ENCODE assay signal across 21 cellular contexts in the genomic region with DNA sequence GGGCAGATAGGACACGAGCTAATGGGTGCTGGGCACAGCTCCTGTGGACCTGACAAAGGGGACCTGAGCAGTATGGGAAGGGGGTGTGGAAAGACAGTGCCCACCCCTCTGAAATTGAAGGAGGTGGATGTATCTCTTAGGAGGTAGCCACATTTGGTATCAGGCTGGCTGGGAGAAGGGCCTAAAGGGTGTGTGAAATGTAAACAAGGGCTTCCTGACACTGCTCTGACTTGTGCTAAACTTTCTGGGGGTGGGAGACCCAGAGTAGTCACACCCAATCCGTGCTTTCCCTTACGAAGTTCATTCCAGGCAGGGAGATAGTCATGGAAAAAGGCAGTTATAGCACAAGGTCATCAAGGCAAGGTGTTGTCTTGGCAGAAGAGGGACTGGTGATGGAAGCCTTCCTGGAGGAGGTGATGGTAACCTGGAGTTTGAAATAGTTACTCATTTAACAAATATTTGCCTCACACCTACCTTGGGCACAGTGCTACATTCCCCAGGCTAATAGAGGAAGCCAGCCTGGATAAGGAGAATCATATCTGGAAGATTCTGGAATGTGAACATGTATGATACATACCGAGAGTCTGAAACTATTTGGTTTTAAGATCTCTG. TPM values are rescaled to one million over a fixed set of nuclear protein-coding genes. Genes with fewer than 3 reads are reported as not detected.
DNase-seq lines count a peak whose midpoint lies in the region; ATAC-seq, FAIRE-seq and TF ChIP-seq lines count a peak whose summit lies in the region.
"Had no signal": no experiment of that assay in that cellular context is flagged by ENCODE, and none has a peak within 500 bp of the region (broad histone marks: within the 10 kb centered on the region; RNA-seq: fewer than 3 reads in every experiment).

No MANE protein-coding gene starts in this region.

- H3K9me3 ChIP-seq in A549 = no peaks in the 10 kb centered on the region
- H3K9me3 ChIP-seq in IMR-90 (ENCODE audit: control insufficient read depth, insufficient read depth, low read length) = no peaks in the 10 kb centered on the region
- H3K9me3 ChIP-seq in mucosa of descending colon = no peaks in the 10 kb centered on the region
- H3K9me3 ChIP-seq: BLaER1 treated with 17β-estradiol and CSF1 and Interleukin-3, amounts not matched to agents 10 nM and 100 nM had no signal

- H3K27me3 Mint-ChIP-seq in endothelial cell (ENCODE audit: unreplicated experiment) = peaks cover 6% of the 10 kb centered on the region
- H3K27me3 Mint-ChIP-seq: CD8-positive, alpha-beta memory T cell had no signal

- no peaks in the 10 kb centered on the region for H3K27me3 ChIP-seq in IMR-90 (ENCODE audit: control insufficient read depth, insufficient read depth, low read length)
- H3K27me3 ChIP-seq: BLaER1 treated with 17β-estradiol and CSF1 and Interleukin-3, amounts not matched to agents 10 nM and 100 nM had no signal

- no peaks in the 10 kb centered on the region for H3K9me3 Mint-ChIP-seq in endothelial cell (ENCODE audit: unreplicated experiment)
- H3K9me3 Mint-ChIP-seq: CD8-positive, alpha-beta memory T cell had no signal

- peaks cover 28% of the 10 kb centered on the region for H3K9me1 ChIP-seq in IMR-90 (ENCODE audit: insufficient read depth, low read length)

- H3K36me3 ChIP-seq in IMR-90 (ENCODE audit: control insufficient read depth, insufficient read depth, low read length) (peaks cover 35% of the 10 kb centered on the region), mucosa of descending colon (ENCODE audit: low read depth) (no peaks in the 10 kb centered on the region)

- peak overlapping the region; percentile 12; the same call in 1 of the 2 replicates for H3K23ac ChIP-seq in IMR-90 (ENCODE audit: low read depth, low read length)

- H3K4me3 ChIP-seq in A549 (no peak overlapping the region), IMR-90 (ENCODE audit: insufficient read depth, low read depth, low read length) (no peak overlapping the region), mucosa of descending colon (no peak overlapping the region)
- H3K4me3 ChIP-seq: BLaER1 treated with 17β-estradiol and CSF1 and Interleukin-3, amounts not matched to agents 10 nM and 100 nM had no signal

- DNase-seq in A549 (ENCODE audit: low read depth in 1 of 2, low spot score in 1 of 2) (no peak), IMR-90 (no peak), endothelial cell (ENCODE audit: low spot score) (no peak), mucosa of descending colon (no peak), Kasumi-1 (lab: John Stamatoyannopoulos, UW) (no peak)
- DNase-seq: CD8-positive, alpha-beta memory T cell; DMS79 treated with DMSO at 0.1 percent for 48 hours; KBM-7; NCI-H1436 treated with DMSO at 0.1 percent for 48 hours; NCI-H2029 treated with DMSO at 0.1 percent for 48 hours; NCI-H2171 treated with DMSO at 0.1 percent for 48 hours; NCI-H748 treated with DMSO at 0.1 percent for 48 hours; SHP77 had no signal

- FAIRE-seq in A549 (lab: Jason Lieb, UNC) = no peak
- FAIRE-seq: A204.1, GM18507, H1 had no signal

- peak overlapping the region; percentile 50 for H3K4me3 Mint-ChIP-seq in endothelial cell (ENCODE audit: unreplicated experiment)

- no peak overlapping the region for H2BK20ac ChIP-seq in IMR-90 (ENCODE audit: low read depth, low read length)

- no peak overlapping the region for H4K5ac ChIP-seq in IMR-90 (ENCODE audit: low read depth, low read length)

- peaks cover 4% of the 10 kb centered on the region for H3K4me1 Mint-ChIP-seq in endothelial cell (ENCODE audit: unreplicated experiment)

- H3K4ac ChIP-seq in IMR-90 (ENCODE audit: low read depth, low read length) = no peak overlapping the region

- H3K9ac ChIP-seq in IMR-90 (ENCODE audit: low read depth, low read length) = no peak overlapping the region
- H3K9ac ChIP-seq: BLaER1 treated with 17β-estradiol and CSF1 and Interleukin-3, amounts not matched to agents 10 nM and 100 nM had no signal

- no peak overlapping the region for H2AK9ac ChIP-seq in IMR-90 (replicated peaks; ENCODE audit: low read depth, low read length, poor library complexity)

- dilution Hi-C loops in IMR-90 (cut with HindIII; ENCODE audit: low sequenced_read_pairs, unreplicated experiment) = no loop called here

- H3K27ac ChIP-seq in A549 (no peak overlapping the region), IMR-90 (ENCODE audit: insufficient read depth, low read length) (no peak overlapping the region)
- H3K27ac ChIP-seq: BLaER1 treated with 17β-estradiol and CSF1 and Interleukin-3, amounts not matched to agents 10 nM and 100 nM; HL-60 had no signal

- peaks cover 32% of the 10 kb centered on the region for H3K4me1 ChIP-seq in A549
- H3K4me1 ChIP-seq in IMR-90 (ENCODE audit: control insufficient read depth, insufficient read depth, low read length) = peaks cover 15% of the 10 kb centered on the region
- H3K4me1 ChIP-seq in mucosa of descending colon (ENCODE audit: low read depth) = peaks cover 17% of the 10 kb centered on the region

- peaks cover 21% of the 10 kb centered on the region for H3K36me3 Mint-ChIP-seq in endothelial cell (ENCODE audit: low read depth, unreplicated experiment)
- H3K36me3 Mint-ChIP-seq: CD8-positive, alpha-beta memory T cell had no signal

- H3K18ac ChIP-seq in IMR-90 (ENCODE audit: low read depth, low read length) = no peak overlapping the region

- H3K56ac ChIP-seq in IMR-90 (ENCODE audit: extremely low read depth, insufficient read depth, low read length) = no peak overlapping the region

- no peak overlapping the region for H2BK5ac ChIP-seq in IMR-90 (ENCODE audit: low read depth, low read length, poor library complexity, severe bottlenecking)

- POLR2A ChIA-PET in A549 (lab: Yijun Ruan, JAX) (no interaction called here), IMR-90 (lab: Charles Lee; ENCODE audit: unreplicated experiment) (no interaction called here)

- TF ChIP-seq POLR2A in A549 (IDR thresholded peaks at IDR 0.05; ENCODE audit: low read length) (no peak), IMR-90 (IDR thresholded peaks at IDR 0.05; ENCODE audit: low read depth, low read length) (no peak)

- intact Hi-C loops in IMR-90 (cut with micrococcal nuclease) = no loop called here
- intact Hi-C loops in mucosa of descending colon (cut with DNase I, micrococcal nuclease) = no loop called here

- H3K79me1 ChIP-seq in IMR-90 (ENCODE audit: low read depth in 1 of 2, low read length in 2 of 2) = peaks cover 15 to 41% of the 10 kb centered on the region in 2 experiments

- no peak overlapping the region for H4K91ac ChIP-seq in IMR-90 (ENCODE audit: insufficient read depth, low read depth, low read length)

- no peak overlapping the region for H3K4me2 ChIP-seq in A549
- no peak overlapping the region for H3K4me2 ChIP-seq in IMR-90 (ENCODE audit: low read depth, low read length)
- H3K4me2 ChIP-seq: BLaER1 treated with 17β-estradiol and CSF1 and Interleukin-3, amounts not matched to agents 10 nM and 100 nM had no signal

- no peak for TF ChIP-seq RAD21 in A549 (conservative IDR thresholded peaks at IDR 0.05 in 1 of 2, IDR thresholded peaks at IDR 0.05 in 1 of 2)
- TF ChIP-seq RAD21 in IMR-90 (IDR thresholded peaks at IDR 0.05; ENCODE audit: low read length) = no peak

- in situ Hi-C loops in IMR-90 (cut with MboI; ENCODE audit: low sequenced_read_pairs) = no loop called here

- H4K8ac ChIP-seq in IMR-90 (ENCODE audit: low read depth in 2 of 2, low read length in 2 of 2) = no peak overlapping the region

- H2AFZ ChIP-seq in IMR-90 (replicated peaks; ENCODE audit: low read length, poor library complexity) = no peak overlapping the region

- BruUV-seq in IMR-90 (replicated peaks; lab: Mats Ljungman, UMichigan) = no TSS peak

- no peak overlapping the region for H2BK15ac ChIP-seq in IMR-90 (ENCODE audit: low read depth, low read length)

- no peak overlapping the region for H3K27ac Mint-ChIP-seq in endothelial cell (ENCODE audit: unreplicated experiment)

- H2BK120ac ChIP-seq in IMR-90 (ENCODE audit: low read depth, low read length) = no peak overlapping the region

- no peak for TF ChIP-seq EP300 in A549 (IDR thresholded peaks at IDR 0.05)

- ATAC-seq in A549 (no peak), IMR-90 (ENCODE audit: low read depth) (no peak), mucosa of descending colon (peak; percentile 4), HG02970 (IDR thresholded peaks at IDR 0.05; ENCODE audit: low FRiP score, unreplicated experiment) (no peak), GM21360 (IDR thresholded peaks at IDR 0.05; ENCODE audit: unreplicated experiment) (no peak)
- ATAC-seq: SK-N-SH treated with all-trans-retinoic acid at 6 μM for 48 hours had no signal

- CTCF ChIA-PET in A549 (lab: Yijun Ruan, JAX) = interaction anchor here (1.3 to 2.1 kb wide), 4 partner anchors 20 to 625 kb away, joined by 3 to 8 read pairs (median 4); no protein-coding TSS in a partner anchor
- CTCF ChIA-PET in IMR-90 (lab: Yijun Ruan, JAX) = no interaction called here

- H4K20me1 ChIP-seq in IMR-90 (ENCODE audit: insufficient read depth, low read length) = peaks cover 42% of the 10 kb centered on the region

- no peak overlapping the region for H3K14ac ChIP-seq in IMR-90 (replicated peaks; ENCODE audit: low read depth, low read length)

- no peak overlapping the region; the same call in 1 of the 2 replicates for H2AK5ac ChIP-seq in IMR-90 (ENCODE audit: low read depth, low read length)

- 74% methylated on average over 4 of the region's 4 CpGs for WGBS in A549 (ENCODE audit: missing lambda C conversion rate)
- WGBS in IMR-90 (ENCODE audit: extremely low coverage in 2 of 2, insufficient read length in 1 of 2), 2 experiments = 80% methylated on average over 2 of the region's 4 CpGs; no CpG with 5 or more reads in 1 of the 2 experiments

- TF ChIP-seq CTCF in A549 (IDR thresholded peaks at IDR 0.05) (no peak), IMR-90 (conservative IDR thresholded peaks at IDR 0.05; ENCODE audit: low read depth, low read length) (no peak), endothelial cell (IDR thresholded peaks at IDR 0.05; ENCODE audit: unreplicated experiment) (no peak), mucosa of descending colon (IDR thresholded peaks at IDR 0.05) (no peak)

RNA-seq across cellular contexts. Expression of a gene that starts 5.3 kb away (rescaled TPM):
- polyA plus RNA-seq in A549 (2011; rRNA removed) (2.0 and 2.9 TPM in 2 replicates), A549 (2017; fragmentation: RNase III; extraction: RNeasy Plus Mini Kit Qiagen cat#74134 plus additional on column Dnase treatment) (9.3 to 12.5 TPM (median 10.2 TPM) in 3 replicates), IMR-90 (2012; rRNA removed) (4.3 and 4.6 TPM in 2 replicates)
- polyA plus RNA-seq in A549 (2012; cell fraction: cytosol; rRNA removed) = 3.5 and 5.4 TPM in 2 replicates
- 12.0 and 17.8 TPM in 2 replicates for polyA plus RNA-seq in A549 (2012; cell fraction: nucleus; rRNA removed)
- 2.0 and 2.4 TPM in 2 replicates for polyA minus RNA-seq in A549 (2011; rRNA and poly(A)+ RNA removed)
- total RNA-seq in IMR-90 (2012; rRNA removed) (1.4 and 1.7 TPM in 2 replicates), endothelial cell (ENCODE audit: unreplicated experiment) (4.2 TPM), mucosa of descending colon (10 to 100 TPM; 13.4 to 19.6 (median 16.9) TPM)
- polyA plus RNA-seq in IMR-90 (2012; cell fraction: cytosol; rRNA removed) = 4.3 and 4.7 TPM in 2 replicates
- 11.7 and 31.3 TPM in 2 replicates for polyA plus RNA-seq in IMR-90 (2012; cell fraction: nucleus; rRNA removed; ENCODE audit: low replicate concordance)

RNA-seq across cellular contexts. Expression of a gene that starts 7.1 kb away (rescaled TPM):
- 19.0 and 21.2 TPM in 2 replicates for polyA plus RNA-seq in A549 (2011; rRNA removed)
- 35.2 and 58.6 TPM in 2 replicates for polyA plus RNA-seq in A549 (2012; cell fraction: cytosol; rRNA removed)
- 49.6 and 74.1 TPM in 2 replicates for polyA plus RNA-seq in A549 (2012; cell fraction: nucleus; rRNA removed)
- polyA plus RNA-seq in A549 (2017; fragmentation: RNase III; extraction: RNeasy Plus Mini Kit Qiagen cat#74134 plus additional on column Dnase treatment) = 35.8 to 36.4 TPM (median 36.0 TPM) in 3 replicates
- polyA minus RNA-seq in A549 (2011; rRNA and poly(A)+ RNA removed) = 30.4 and 32.3 TPM in 2 replicates
- total RNA-seq in IMR-90 (2012; rRNA removed) = 57.2 and 60.8 TPM in 2 replicates
- polyA plus RNA-seq in IMR-90 (2012; rRNA removed) = 52.3 and 74.7 TPM in 2 replicates
- 67.7 and 79.7 TPM in 2 replicates for polyA plus RNA-seq in IMR-90 (2012; cell fraction: cytosol; rRNA removed)
- polyA plus RNA-seq in IMR-90 (2012; cell fraction: nucleus; rRNA removed; ENCODE audit: low replicate concordance) = 31.2 and 77.9 TPM in 2 replicates
- 35.4 TPM for total RNA-seq in endothelial cell (ENCODE audit: unreplicated experiment)
- 10 to 100 TPM; 20.0 to 33.6 (median 28.1) TPM for total RNA-seq in mucosa of descending colon

RNA-seq across cellular contexts. Expression of a gene that starts 11.3 kb away (rescaled TPM):
- polyA plus RNA-seq in A549 (2011; rRNA removed) (97.0 and 104 TPM in 2 replicates), A549 (2017; fragmentation: RNase III; extraction: RNeasy Plus Mini Kit Qiagen cat#74134 plus additional on column Dnase treatment) (91.0 to 101 TPM (median 91.2 TPM) in 3 replicates), IMR-90 (2012; rRNA removed) (169 and 209 TPM in 2 replicates)
- polyA plus RNA-seq in A549 (2012; cell fraction: cytosol; rRNA removed) = 172 and 181 TPM in 2 replicates
- polyA plus RNA-seq in A549 (2012; cell fraction: nucleus; rRNA removed) = 119 and 130 TPM in 2 replicates
- 70.2 and 72.6 TPM in 2 replicates for polyA minus RNA-seq in A549 (2011; rRNA and poly(A)+ RNA removed)
- total RNA-seq in IMR-90 (2012; rRNA removed) (72.1 and 80.3 TPM in 2 replicates), endothelial cell (ENCODE audit: unreplicated experiment) (94.5 TPM), mucosa of descending colon (100 to 1,000 TPM; 116 to 184 (median 158) TPM)
- polyA plus RNA-seq in IMR-90 (2012; cell fraction: cytosol; rRNA removed) = 211 and 228 TPM in 2 replicates
- 173 and 195 TPM in 2 replicates for polyA plus RNA-seq in IMR-90 (2012; cell fraction: nucleus; rRNA removed; ENCODE audit: low replicate concordance)

RNA-seq across cellular contexts. Expression of a gene that starts 16.3 kb away (rescaled TPM):
- 41.7 and 43.5 TPM in 2 replicates for polyA plus RNA-seq in A549 (2011; rRNA removed)
- polyA plus RNA-seq in A549 (2012; cell fraction: cytosol; rRNA removed) = 57.1 and 68.4 TPM in 2 replicates
- polyA plus RNA-seq in A549 (2012; cell fraction: nucleus; rRNA removed) = 170 and 171 TPM in 2 replicates
- 35.0 to 42.4 TPM (median 38.8 TPM) in 3 replicates for polyA plus RNA-seq in A549 (2017; fragmentation: RNase III; extraction: RNeasy Plus Mini Kit Qiagen cat#74134 plus additional on column Dnase treatment)
- polyA minus RNA-seq in A549 (2011; rRNA and poly(A)+ RNA removed) = 69.6 and 71.1 TPM in 2 replicates
- total RNA-seq in IMR-90 (2012; rRNA removed) = 18.9 and 21.0 TPM in 2 replicates
- polyA plus RNA-seq in IMR-90 (2012; rRNA removed) = 32.2 and 38.0 TPM in 2 replicates
- 23.4 and 39.1 TPM in 2 replicates for polyA plus RNA-seq in IMR-90 (2012; cell fraction: cytosol; rRNA removed)
- polyA plus RNA-seq in IMR-90 (2012; cell fraction: nucleus; rRNA removed; ENCODE audit: low replicate concordance) = 133 and 182 TPM in 2 replicates
- total RNA-seq in endothelial cell (ENCODE audit: unreplicated experiment) = 17.1 TPM
- 10 to 100 TPM; 16.5 to 23.3 (median 17.9) TPM for total RNA-seq in mucosa of descending colon

RNA-seq across cellular contexts. Expression of a gene that starts 39.3 kb away (rescaled TPM):
- polyA plus RNA-seq in A549 (2011; rRNA removed) (8.1 and 12.9 TPM in 2 replicates), A549 (2017; fragmentation: RNase III; extraction: RNeasy Plus Mini Kit Qiagen cat#74134 plus additional on column Dnase treatment) (12.7 to 15.8 TPM (median 14.4 TPM) in 3 replicates), IMR-90 (2012; rRNA removed) (18.7 and 19.0 TPM in 2 replicates)
- 11.9 and 13.7 TPM in 2 replicates for polyA plus RNA-seq in A549 (2012; cell fraction: cytosol; rRNA removed)
- polyA plus RNA-seq in A549 (2012; cell fraction: nucleus; rRNA removed) = 33.2 and 37.8 TPM in 2 replicates
- polyA minus RNA-seq in A549 (2011; rRNA and poly(A)+ RNA removed) = 23.7 and 28.0 TPM in 2 replicates
- total RNA-seq in IMR-90 (2012; rRNA removed) (14.2 and 15.2 TPM in 2 replicates), endothelial cell (ENCODE audit: unreplicated experiment) (31.5 TPM), mucosa of descending colon (10 to 100 TPM; 21.5 to 32.6 (median 22.3) TPM)
- polyA plus RNA-seq in IMR-90 (2012; cell fraction: cytosol; rRNA removed) = 17.0 and 20.8 TPM in 2 replicates
- 38.2 and 128 TPM in 2 replicates for polyA plus RNA-seq in IMR-90 (2012; cell fraction: nucleus; rRNA removed; ENCODE audit: low replicate concordance)
